ENCODE assay signal across 1 cellular context in the genomic region with DNA sequence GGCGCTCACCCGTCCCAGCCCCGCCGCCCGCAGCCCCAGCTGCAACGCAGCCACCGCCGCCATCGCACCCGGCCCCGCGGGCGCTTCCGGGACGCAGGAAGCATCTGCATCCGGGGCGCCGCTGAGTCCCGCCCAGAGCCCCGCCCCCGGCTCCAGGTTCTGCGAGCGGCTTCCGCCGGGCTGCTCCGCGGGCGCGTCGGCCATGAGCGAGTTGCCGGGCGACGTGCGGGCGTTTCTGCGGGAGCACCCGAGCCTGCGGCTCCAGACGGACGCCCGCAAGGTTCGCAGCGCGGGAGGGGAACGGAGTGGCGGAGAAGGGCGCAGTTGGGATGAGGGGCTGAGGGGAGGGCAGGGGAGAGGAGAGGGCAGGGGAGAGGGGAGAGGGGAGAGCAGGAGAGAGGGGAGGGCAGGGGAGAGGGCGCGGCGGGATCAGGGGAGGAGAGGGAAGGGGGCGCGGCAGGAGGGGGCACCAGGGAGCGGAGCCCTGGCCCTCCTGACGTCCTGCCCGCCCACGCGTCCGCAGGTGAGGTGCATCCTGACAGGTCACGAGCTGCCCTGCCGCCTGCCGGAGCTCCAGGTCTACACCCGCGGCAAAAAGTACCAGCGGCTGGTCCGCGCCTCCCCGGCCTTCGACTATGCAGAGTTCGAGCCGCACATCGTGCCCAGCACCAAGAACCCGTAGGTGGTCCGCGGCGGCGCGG.
TF ChIP-seq lines count a peak whose summit lies in the region.

A gene with protein sequence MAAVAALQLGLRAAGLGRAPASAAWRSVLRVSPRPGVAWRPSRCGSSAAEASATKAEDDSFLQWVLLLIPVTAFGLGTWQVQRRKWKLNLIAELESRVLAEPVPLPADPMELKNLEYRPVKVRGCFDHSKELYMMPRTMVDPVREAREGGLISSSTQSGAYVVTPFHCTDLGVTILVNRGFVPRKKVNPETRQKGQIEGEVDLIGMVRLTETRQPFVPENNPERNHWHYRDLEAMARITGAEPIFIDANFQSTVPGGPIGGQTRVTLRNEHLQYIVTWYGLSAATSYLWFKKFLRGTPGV (minus strand): TSS at position 97 of the 701 bp plus-strand sequence. CDS start 34 bp downstream, at position 63.
A gene (plus strand): TSS at position 160 of the 701 bp plus-strand sequence. CDS start 43 bp downstream, at position 203.

TF ChIP-seq in HepG2, 621 proteins besides CTCF, POLR2A, EP300 and RAD21 (continued from another document and continues in another):
- TF ChIP-seq, protein P1, sequence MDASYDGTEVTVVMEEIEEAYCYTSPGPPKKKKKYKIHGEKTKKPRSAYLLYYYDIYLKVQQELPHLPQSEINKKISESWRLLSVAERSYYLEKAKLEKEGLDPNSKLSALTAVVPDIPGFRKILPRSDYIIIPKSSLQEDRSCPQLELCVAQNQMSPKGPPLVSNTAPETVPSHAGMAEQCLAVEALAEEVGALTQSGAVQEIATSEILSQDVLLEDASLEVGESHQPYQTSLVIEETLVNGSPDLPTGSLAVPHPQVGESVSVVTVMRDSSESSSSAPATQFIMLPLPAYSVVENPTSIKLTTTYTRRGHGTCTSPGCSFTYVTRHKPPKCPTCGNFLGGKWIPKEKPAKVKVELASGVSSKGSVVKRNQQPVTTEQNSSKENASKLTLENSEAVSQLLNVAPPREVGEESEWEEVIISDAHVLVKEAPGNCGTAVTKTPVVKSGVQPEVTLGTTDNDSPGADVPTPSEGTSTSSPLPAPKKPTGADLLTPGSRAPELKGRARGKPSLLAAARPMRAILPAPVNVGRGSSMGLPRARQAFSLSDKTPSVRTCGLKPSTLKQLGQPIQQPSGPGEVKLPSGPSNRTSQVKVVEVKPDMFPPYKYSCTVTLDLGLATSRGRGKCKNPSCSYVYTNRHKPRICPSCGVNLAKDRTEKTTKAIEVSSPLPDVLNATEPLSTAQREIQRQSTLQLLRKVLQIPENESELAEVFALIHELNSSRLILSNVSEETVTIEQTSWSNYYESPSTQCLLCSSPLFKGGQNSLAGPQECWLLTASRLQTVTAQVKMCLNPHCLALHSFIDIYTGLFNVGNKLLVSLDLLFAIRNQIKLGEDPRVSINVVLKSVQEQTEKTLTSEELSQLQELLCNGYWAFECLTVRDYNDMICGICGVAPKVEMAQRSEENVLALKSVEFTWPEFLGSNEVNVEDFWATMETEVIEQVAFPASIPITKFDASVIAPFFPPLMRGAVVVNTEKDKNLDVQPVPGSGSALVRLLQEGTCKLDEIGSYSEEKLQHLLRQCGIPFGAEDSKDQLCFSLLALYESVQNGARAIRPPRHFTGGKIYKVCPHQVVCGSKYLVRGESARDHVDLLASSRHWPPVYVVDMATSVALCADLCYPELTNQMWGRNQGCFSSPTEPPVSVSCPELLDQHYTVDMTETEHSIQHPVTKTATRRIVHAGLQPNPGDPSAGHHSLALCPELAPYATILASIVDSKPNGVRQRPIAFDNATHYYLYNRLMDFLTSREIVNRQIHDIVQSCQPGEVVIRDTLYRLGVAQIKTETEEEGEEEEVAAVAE (CRISPR knock-in tag; IDR thresholded peaks at IDR 0.05; ENCODE audit: borderline replicate concordance): no peak
- TF ChIP-seq, protein P2, sequence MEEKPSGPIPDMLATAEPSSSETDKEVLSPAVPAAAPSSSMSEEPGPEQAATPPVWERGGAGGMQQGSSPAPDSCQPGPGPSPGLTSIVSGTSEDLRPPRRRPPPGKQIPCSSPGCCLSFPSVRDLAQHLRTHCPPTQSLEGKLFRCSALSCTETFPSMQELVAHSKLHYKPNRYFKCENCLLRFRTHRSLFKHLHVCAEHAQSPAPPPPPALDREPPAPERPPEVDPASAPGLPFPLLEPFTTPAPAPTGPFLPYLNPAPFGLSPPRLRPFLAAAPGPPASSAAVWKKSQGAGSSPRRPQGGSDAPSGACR (CRISPR knock-in tag; IDR thresholded peaks at IDR 0.05): 0 out of 2 replicates have a peak, but pooled peaks have one; percentile 63
- TF ChIP-seq ZFX (CRISPR knock-in tag; IDR thresholded peaks at IDR 0.05; ENCODE audit: low read depth): peak; percentile 43
- TF ChIP-seq KDM2A (CRISPR knock-in tag; IDR thresholded peaks at IDR 0.05; ENCODE audit: borderline replicate concordance, low read depth): peak; percentile 51
- TF ChIP-seq SP4 (CRISPR knock-in tag; IDR thresholded peaks at IDR 0.05): peak; percentile 32; the same call in 1 of the 2 replicates
- TF ChIP-seq, protein P3, sequence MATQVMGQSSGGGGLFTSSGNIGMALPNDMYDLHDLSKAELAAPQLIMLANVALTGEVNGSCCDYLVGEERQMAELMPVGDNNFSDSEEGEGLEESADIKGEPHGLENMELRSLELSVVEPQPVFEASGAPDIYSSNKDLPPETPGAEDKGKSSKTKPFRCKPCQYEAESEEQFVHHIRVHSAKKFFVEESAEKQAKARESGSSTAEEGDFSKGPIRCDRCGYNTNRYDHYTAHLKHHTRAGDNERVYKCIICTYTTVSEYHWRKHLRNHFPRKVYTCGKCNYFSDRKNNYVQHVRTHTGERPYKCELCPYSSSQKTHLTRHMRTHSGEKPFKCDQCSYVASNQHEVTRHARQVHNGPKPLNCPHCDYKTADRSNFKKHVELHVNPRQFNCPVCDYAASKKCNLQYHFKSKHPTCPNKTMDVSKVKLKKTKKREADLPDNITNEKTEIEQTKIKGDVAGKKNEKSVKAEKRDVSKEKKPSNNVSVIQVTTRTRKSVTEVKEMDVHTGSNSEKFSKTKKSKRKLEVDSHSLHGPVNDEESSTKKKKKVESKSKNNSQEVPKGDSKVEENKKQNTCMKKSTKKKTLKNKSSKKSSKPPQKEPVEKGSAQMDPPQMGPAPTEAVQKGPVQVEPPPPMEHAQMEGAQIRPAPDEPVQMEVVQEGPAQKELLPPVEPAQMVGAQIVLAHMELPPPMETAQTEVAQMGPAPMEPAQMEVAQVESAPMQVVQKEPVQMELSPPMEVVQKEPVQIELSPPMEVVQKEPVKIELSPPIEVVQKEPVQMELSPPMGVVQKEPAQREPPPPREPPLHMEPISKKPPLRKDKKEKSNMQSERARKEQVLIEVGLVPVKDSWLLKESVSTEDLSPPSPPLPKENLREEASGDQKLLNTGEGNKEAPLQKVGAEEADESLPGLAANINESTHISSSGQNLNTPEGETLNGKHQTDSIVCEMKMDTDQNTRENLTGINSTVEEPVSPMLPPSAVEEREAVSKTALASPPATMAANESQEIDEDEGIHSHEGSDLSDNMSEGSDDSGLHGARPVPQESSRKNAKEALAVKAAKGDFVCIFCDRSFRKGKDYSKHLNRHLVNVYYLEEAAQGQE (IDR thresholded peaks at IDR 0.05; ENCODE audit: borderline replicate concordance in 1 of 2, low read depth in 1 of 2, low read length in 2 of 2): 0 out of 4 replicates have a peak, but pooled peaks of 1 of the 2 experiments have one; percentile 13
- peak; percentile 34; the same call in 1 of the 2 replicates for TF ChIP-seq STAG1 (CRISPR knock-in tag; IDR thresholded peaks at IDR 0.05)
- TF ChIP-seq, protein P4, sequence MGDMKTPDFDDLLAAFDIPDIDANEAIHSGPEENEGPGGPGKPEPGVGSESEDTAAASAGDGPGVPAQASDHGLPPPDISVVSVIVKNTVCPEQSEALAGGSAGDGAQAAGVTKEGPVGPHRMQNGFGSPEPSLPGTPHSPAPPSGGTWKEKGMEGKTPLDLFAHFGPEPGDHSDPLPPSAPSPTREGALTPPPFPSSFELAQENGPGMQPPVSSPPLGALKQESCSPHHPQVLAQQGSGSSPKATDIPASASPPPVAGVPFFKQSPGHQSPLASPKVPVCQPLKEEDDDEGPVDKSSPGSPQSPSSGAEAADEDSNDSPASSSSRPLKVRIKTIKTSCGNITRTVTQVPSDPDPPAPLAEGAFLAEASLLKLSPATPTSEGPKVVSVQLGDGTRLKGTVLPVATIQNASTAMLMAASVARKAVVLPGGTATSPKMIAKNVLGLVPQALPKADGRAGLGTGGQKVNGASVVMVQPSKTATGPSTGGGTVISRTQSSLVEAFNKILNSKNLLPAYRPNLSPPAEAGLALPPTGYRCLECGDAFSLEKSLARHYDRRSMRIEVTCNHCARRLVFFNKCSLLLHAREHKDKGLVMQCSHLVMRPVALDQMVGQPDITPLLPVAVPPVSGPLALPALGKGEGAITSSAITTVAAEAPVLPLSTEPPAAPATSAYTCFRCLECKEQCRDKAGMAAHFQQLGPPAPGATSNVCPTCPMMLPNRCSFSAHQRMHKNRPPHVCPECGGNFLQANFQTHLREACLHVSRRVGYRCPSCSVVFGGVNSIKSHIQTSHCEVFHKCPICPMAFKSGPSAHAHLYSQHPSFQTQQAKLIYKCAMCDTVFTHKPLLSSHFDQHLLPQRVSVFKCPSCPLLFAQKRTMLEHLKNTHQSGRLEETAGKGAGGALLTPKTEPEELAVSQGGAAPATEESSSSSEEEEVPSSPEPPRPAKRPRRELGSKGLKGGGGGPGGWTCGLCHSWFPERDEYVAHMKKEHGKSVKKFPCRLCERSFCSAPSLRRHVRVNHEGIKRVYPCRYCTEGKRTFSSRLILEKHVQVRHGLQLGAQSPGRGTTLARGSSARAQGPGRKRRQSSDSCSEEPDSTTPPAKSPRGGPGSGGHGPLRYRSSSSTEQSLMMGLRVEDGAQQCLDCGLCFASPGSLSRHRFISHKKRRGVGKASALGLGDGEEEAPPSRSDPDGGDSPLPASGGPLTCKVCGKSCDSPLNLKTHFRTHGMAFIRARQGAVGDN (CRISPR knock-in tag; IDR thresholded peaks at IDR 0.05): peak; percentile 71
- TF ChIP-seq HOXD1 (CRISPR knock-in tag; IDR thresholded peaks at IDR 0.05): 0 out of 2 replicates have a peak, but pooled peaks have one; percentile 33
- peak; percentile 53; the same call in 1 of the 2 replicates for TF ChIP-seq SAFB2 (CRISPR knock-in tag; IDR thresholded peaks at IDR 0.05; ENCODE audit: borderline replicate concordance, low read depth)
- no peak for TF ChIP-seq SNAPC2 (CRISPR knock-in tag; IDR thresholded peaks at IDR 0.05)
- no peak for TF ChIP-seq SOX13 (IDR thresholded peaks at IDR 0.05)
- TF ChIP-seq SOX13 (CRISPR knock-in tag; conservative IDR thresholded peaks at IDR 0.05 in 1 of 2, IDR thresholded peaks at IDR 0.05 in 1 of 2): no peak
- TF ChIP-seq, protein P5, sequence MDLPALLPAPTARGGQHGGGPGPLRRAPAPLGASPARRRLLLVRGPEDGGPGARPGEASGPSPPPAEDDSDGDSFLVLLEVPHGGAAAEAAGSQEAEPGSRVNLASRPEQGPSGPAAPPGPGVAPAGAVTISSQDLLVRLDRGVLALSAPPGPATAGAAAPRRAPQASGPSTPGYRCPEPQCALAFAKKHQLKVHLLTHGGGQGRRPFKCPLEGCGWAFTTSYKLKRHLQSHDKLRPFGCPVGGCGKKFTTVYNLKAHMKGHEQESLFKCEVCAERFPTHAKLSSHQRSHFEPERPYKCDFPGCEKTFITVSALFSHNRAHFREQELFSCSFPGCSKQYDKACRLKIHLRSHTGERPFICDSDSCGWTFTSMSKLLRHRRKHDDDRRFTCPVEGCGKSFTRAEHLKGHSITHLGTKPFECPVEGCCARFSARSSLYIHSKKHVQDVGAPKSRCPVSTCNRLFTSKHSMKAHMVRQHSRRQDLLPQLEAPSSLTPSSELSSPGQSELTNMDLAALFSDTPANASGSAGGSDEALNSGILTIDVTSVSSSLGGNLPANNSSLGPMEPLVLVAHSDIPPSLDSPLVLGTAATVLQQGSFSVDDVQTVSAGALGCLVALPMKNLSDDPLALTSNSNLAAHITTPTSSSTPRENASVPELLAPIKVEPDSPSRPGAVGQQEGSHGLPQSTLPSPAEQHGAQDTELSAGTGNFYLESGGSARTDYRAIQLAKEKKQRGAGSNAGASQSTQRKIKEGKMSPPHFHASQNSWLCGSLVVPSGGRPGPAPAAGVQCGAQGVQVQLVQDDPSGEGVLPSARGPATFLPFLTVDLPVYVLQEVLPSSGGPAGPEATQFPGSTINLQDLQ (CRISPR knock-in tag; IDR thresholded peaks at IDR 0.05): 0 out of 2 replicates have a peak, but pooled peaks have one; percentile 18
- 0 out of 2 replicates have a peak, but pooled peaks have one; percentile 39 for TF ChIP-seq ZBTB38 (CRISPR knock-in tag; IDR thresholded peaks at IDR 0.05)
- peak; percentile 86 for TF ChIP-seq PHF20 (CRISPR knock-in tag; IDR thresholded peaks at IDR 0.05)
- TF ChIP-seq FOXO1 (CRISPR knock-in tag; IDR thresholded peaks at IDR 0.05): no peak
- TF ChIP-seq SYNCRIP (IDR thresholded peaks at IDR 0.05; ENCODE audit: insufficient read depth, low read depth, low read length): no peak
- TF ChIP-seq, protein P6, sequence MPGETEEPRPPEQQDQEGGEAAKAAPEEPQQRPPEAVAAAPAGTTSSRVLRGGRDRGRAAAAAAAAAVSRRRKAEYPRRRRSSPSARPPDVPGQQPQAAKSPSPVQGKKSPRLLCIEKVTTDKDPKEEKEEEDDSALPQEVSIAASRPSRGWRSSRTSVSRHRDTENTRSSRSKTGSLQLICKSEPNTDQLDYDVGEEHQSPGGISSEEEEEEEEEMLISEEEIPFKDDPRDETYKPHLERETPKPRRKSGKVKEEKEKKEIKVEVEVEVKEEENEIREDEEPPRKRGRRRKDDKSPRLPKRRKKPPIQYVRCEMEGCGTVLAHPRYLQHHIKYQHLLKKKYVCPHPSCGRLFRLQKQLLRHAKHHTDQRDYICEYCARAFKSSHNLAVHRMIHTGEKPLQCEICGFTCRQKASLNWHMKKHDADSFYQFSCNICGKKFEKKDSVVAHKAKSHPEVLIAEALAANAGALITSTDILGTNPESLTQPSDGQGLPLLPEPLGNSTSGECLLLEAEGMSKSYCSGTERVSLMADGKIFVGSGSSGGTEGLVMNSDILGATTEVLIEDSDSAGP (CRISPR knock-in tag; IDR thresholded peaks at IDR 0.05; ENCODE audit: borderline replicate concordance): peak; percentile 60; the same call in 1 of the 2 replicates
- TF ChIP-seq HIVEP1 (CRISPR knock-in tag; IDR thresholded peaks at IDR 0.05): no peak
- TF ChIP-seq, protein P7, sequence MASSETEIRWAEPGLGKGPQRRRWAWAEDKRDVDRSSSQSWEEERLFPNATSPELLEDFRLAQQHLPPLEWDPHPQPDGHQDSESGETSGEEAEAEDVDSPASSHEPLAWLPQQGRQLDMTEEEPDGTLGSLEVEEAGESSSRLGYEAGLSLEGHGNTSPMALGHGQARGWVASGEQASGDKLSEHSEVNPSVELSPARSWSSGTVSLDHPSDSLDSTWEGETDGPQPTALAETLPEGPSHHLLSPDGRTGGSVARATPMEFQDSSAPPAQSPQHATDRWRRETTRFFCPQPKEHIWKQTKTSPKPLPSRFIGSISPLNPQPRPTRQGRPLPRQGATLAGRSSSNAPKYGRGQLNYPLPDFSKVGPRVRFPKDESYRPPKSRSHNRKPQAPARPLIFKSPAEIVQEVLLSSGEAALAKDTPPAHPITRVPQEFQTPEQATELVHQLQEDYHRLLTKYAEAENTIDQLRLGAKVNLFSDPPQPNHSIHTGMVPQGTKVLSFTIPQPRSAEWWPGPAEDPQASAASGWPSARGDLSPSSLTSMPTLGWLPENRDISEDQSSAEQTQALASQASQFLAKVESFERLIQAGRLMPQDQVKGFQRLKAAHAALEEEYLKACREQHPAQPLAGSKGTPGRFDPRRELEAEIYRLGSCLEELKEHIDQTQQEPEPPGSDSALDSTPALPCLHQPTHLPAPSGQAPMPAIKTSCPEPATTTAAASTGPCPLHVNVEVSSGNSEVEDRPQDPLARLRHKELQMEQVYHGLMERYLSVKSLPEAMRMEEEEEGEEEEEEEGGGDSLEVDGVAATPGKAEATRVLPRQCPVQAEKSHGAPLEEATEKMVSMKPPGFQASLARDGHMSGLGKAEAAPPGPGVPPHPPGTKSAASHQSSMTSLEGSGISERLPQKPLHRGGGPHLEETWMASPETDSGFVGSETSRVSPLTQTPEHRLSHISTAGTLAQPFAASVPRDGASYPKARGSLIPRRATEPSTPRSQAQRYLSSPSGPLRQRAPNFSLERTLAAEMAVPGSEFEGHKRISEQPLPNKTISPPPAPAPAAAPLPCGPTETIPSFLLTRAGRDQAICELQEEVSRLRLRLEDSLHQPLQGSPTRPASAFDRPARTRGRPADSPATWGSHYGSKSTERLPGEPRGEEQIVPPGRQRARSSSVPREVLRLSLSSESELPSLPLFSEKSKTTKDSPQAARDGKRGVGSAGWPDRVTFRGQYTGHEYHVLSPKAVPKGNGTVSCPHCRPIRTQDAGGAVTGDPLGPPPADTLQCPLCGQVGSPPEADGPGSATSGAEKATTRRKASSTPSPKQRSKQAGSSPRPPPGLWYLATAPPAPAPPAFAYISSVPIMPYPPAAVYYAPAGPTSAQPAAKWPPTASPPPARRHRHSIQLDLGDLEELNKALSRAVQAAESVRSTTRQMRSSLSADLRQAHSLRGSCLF (CRISPR knock-in tag; IDR thresholded peaks at IDR 0.05; ENCODE audit: borderline replicate concordance): no peak
- peak; percentile 74 for TF ChIP-seq MYC (CRISPR knock-in tag; IDR thresholded peaks at IDR 0.05; ENCODE audit: borderline replicate concordance)
- no peak for TF ChIP-seq SIN3A (IDR thresholded peaks at IDR 0.05; ENCODE audit: borderline replicate concordance, low read depth, low read length)
